8 cellular contexts compared by ENCODE assay signal in the genomic region with DNA sequence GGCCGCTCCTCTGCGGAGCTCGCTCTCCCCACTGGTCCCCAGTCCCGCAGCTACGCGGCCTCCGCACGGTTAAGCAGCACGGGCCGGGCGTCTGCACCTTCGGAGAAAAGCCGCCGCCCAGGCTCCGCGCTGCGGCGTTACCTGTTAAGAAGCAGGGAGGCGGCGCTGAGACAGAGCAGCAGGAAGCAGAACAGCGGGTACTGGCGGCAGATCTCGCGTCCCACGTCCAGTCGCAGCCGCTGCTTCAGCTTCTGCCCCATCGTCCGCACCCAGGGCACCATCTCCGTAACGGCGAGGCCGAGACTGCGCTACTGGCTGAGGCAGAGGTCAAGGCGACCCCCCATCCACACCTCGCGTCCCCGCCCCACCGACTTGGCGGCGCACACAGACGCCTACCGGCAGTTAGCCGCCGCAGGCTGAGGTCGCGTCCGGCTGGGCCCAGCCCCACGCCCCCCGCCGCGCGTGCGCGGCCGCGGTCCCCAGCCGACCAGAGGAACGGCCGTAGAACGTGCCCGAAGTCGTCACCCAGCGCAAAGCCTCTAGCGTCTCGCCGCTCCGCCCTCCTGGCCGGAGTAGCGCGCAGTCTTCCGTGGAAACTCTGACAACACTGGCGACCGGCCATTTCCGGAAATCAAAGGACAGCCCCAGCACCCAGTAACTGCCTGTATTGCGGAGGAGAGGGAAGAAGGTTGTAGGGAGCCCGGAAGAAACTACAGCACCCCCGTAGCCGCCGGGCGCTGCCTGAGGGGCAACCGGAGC. TPM values are rescaled to one million over a fixed set of nuclear protein-coding genes. Genes with fewer than 3 reads are reported as not detected.
DNase-seq lines count a peak whose midpoint lies in the region; ATAC-seq and TF ChIP-seq lines count a peak whose summit lies in the region.

A gene with protein sequence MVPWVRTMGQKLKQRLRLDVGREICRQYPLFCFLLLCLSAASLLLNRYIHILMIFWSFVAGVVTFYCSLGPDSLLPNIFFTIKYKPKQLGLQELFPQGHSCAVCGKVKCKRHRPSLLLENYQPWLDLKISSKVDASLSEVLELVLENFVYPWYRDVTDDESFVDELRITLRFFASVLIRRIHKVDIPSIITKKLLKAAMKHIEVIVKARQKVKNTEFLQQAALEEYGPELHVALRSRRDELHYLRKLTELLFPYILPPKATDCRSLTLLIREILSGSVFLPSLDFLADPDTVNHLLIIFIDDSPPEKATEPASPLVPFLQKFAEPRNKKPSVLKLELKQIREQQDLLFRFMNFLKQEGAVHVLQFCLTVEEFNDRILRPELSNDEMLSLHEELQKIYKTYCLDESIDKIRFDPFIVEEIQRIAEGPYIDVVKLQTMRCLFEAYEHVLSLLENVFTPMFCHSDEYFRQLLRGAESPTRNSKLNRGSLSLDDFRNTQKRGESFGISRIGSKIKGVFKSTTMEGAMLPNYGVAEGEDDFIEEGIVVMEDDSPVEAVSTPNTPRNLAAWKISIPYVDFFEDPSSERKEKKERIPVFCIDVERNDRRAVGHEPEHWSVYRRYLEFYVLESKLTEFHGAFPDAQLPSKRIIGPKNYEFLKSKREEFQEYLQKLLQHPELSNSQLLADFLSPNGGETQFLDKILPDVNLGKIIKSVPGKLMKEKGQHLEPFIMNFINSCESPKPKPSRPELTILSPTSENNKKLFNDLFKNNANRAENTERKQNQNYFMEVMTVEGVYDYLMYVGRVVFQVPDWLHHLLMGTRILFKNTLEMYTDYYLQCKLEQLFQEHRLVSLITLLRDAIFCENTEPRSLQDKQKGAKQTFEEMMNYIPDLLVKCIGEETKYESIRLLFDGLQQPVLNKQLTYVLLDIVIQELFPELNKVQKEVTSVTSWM (minus strand): TSS at position 421 of the 759 bp plus-strand sequence. CDS start 140 bp downstream, at position 281.

- H3K79me2 ChIP-seq in GM23248 (ENCODE audit: insufficient read depth), result peaks cover 43% of the 10 kb centered on the region
- peaks cover 48% of the 10 kb centered on the region for H3K79me2 ChIP-seq in Karpas-422 (ENCODE audit: low read length)

- H3K36me3 ChIP-seq in GM23248 (ENCODE audit: low read depth) (no peaks in the 10 kb centered on the region; the same call in 1 of the 2 replicates), Karpas-422 (ENCODE audit: insufficient read depth, low read length) (peaks cover 8% of the 10 kb centered on the region; the same call in 1 of the 2 replicates)

- DNase-seq in EL, result peak; percentile 98
- peak; percentile 99 for DNase-seq in GM23248
- DNase-seq in Karpas-422, result peak; percentile 98
- peak; percentile 80 for DNase-seq in RWPE1 (ENCODE audit: low spot score)
- peak; percentile 93 for DNase-seq in fibroblast of mammary gland (ENCODE audit: low read depth)
- peak; percentile 60 to 90 (median 76) for DNase-seq in naive thymus-derived CD8-positive, alpha-beta T cell
- peak; percentile 93 for DNase-seq in stimulated activated naive B cell treated with anti-CD40 and anti-IgM and Interleukin-4, amounts not matched to agents 10 μg/mL and 1 μg/mL and 100 μg/mL, for 72 hours

- H3F3A ChIP-seq in GM23248 (ENCODE audit: insufficient read depth), result peaks cover 57% of the 10 kb centered on the region

- POLR2A ChIA-PET in RWPE1 (lab: Yijun Ruan, JAX; ENCODE audit: low non-redundant PET), result no interaction called here
- POLR2A ChIA-PET in naive thymus-derived CD8-positive, alpha-beta T cell (lab: Charles Lee), result interaction anchor here (0.5 to 5.2 kb wide), 18 partner anchors 10 to 1996 kb away, joined by 3 to 90 read pairs (median 3); a partner anchor contains a TSS

- no peaks in the 10 kb centered on the region for H3K9me3 Mint-ChIP-seq in activated T-helper 17 cell treated with anti-CD3 and anti-CD28 coated beads, Interleukin-2, amount 50 U/mL, for 72 hours
- H3K9me3 Mint-ChIP-seq in naive thymus-derived CD8-positive, alpha-beta T cell, result peaks cover 0 to 5% (median 0%) of the 10 kb centered on the region in 9 donors
- no peaks in the 10 kb centered on the region for H3K9me3 Mint-ChIP-seq in stimulated activated naive B cell treated with anti-CD40 and anti-IgM and Interleukin-4, amounts not matched to agents 10 μg/mL and 1 μg/mL and 100 μg/mL, for 72 hours

- H3K9me3 ChIP-seq in GM23248 (ENCODE audit: low read depth), result no peaks in the 10 kb centered on the region
- no peaks in the 10 kb centered on the region for H3K9me3 ChIP-seq in Karpas-422 (ENCODE audit: low read length)

- H3K27ac Mint-ChIP-seq in activated T-helper 17 cell treated with anti-CD3 and anti-CD28 coated beads, Interleukin-2, amount 50 U/mL, for 72 hours, result peak within 1 kb of the TSS; percentile 99
- H3K27ac Mint-ChIP-seq in naive thymus-derived CD8-positive, alpha-beta T cell, result peak within 1 kb of the TSS; percentile 92 to 98 (median 98)
- peak within 1 kb of the TSS; percentile 98 for H3K27ac Mint-ChIP-seq in stimulated activated naive B cell treated with anti-CD40 and anti-IgM and Interleukin-4, amounts not matched to agents 10 μg/mL and 1 μg/mL and 100 μg/mL, for 72 hours

- H3K4me3 ChIP-seq in GM23248, result peak within 1 kb of the TSS; percentile 93
- H3K4me3 ChIP-seq in Karpas-422 (ENCODE audit: low read length), result peak within 1 kb of the TSS; percentile 84
- H3K4me3 ChIP-seq in fibroblast of mammary gland (ENCODE audit: control insufficient read depth, low read depth, low read length), result peak within 1 kb of the TSS; percentile 72

- WGBS in GM23248 (ENCODE audit: low coverage in 1 of 2, low lambda C conversion rate in 2 of 2, missing lambda C conversion rate in 2 of 2), 2 experiments, result 1 to 2% methylated on average over 61 to 63 of the region's 82 CpGs

- H2AFZ ChIP-seq in GM23248 (peak within 1 kb of the TSS; percentile 93), Karpas-422 (ENCODE audit: low read length) (peak within 1 kb of the TSS; percentile 27; the same call in 1 of the 2 replicates)

- no peaks in the 10 kb centered on the region for H3K27me3 ChIP-seq in GM23248 (replicated peaks; ENCODE audit: insufficient read depth)
- no peaks in the 10 kb centered on the region for H3K27me3 ChIP-seq in Karpas-422 (ENCODE audit: low read length)

- peaks cover 23% of the 10 kb centered on the region for H3K4me1 Mint-ChIP-seq in activated T-helper 17 cell treated with anti-CD3 and anti-CD28 coated beads, Interleukin-2, amount 50 U/mL, for 72 hours
- peaks cover 27 to 56% (median 49%) of the 10 kb centered on the region in 4 donors for H3K4me1 Mint-ChIP-seq in naive thymus-derived CD8-positive, alpha-beta T cell
- H3K4me1 Mint-ChIP-seq in stimulated activated naive B cell treated with anti-CD40 and anti-IgM and Interleukin-4, amounts not matched to agents 10 μg/mL and 1 μg/mL and 100 μg/mL, for 72 hours, result peaks cover 17 to 41% of the 10 kb centered on the region in 2 donors

- TF ChIP-seq CTCF in RWPE1 (conservative IDR thresholded peaks at IDR 0.05; ENCODE audit: low read depth) (no peak), fibroblast of mammary gland (conservative IDR thresholded peaks at IDR 0.05; ENCODE audit: control insufficient read depth, insufficient read depth, low read depth, low read length) (no peak)

- H3K4me3 Mint-ChIP-seq in activated T-helper 17 cell treated with anti-CD3 and anti-CD28 coated beads, Interleukin-2, amount 50 U/mL, for 72 hours, result peak within 1 kb of the TSS; percentile 98
- H3K4me3 Mint-ChIP-seq in naive thymus-derived CD8-positive, alpha-beta T cell, result peak within 1 kb of the TSS; percentile 92 to 99 (median 96)
- peak within 1 kb of the TSS; percentile 97 for H3K4me3 Mint-ChIP-seq in stimulated activated naive B cell treated with anti-CD40 and anti-IgM and Interleukin-4, amounts not matched to agents 10 μg/mL and 1 μg/mL and 100 μg/mL, for 72 hours

- no peaks in the 10 kb centered on the region for H3K27me3 Mint-ChIP-seq in activated T-helper 17 cell treated with anti-CD3 and anti-CD28 coated beads, Interleukin-2, amount 50 U/mL, for 72 hours
- no peaks in the 10 kb centered on the region for H3K27me3 Mint-ChIP-seq in naive thymus-derived CD8-positive, alpha-beta T cell
- no peaks in the 10 kb centered on the region for H3K27me3 Mint-ChIP-seq in stimulated activated naive B cell treated with anti-CD40 and anti-IgM and Interleukin-4, amounts not matched to agents 10 μg/mL and 1 μg/mL and 100 μg/mL, for 72 hours

- in situ Hi-C loops in GM23248 (cut with MboI), result no loop called here

- peak within 1 kb of the TSS; percentile 98 for H3K4me2 ChIP-seq in GM23248 (ENCODE audit: unreplicated experiment)
- H3K4me2 ChIP-seq in Karpas-422 (ENCODE audit: low read depth, low read length, poor library complexity, severe bottlenecking), result peak within 1 kb of the TSS; percentile 84

- H4K20me1 ChIP-seq in GM23248 (ENCODE audit: insufficient read depth) (no peaks in the 10 kb centered on the region), Karpas-422 (ENCODE audit: insufficient read depth, low read depth, low read length) (no peaks in the 10 kb centered on the region)

- H3K36me3 Mint-ChIP-seq in activated T-helper 17 cell treated with anti-CD3 and anti-CD28 coated beads, Interleukin-2, amount 50 U/mL, for 72 hours (ENCODE audit: low read depth), result peaks cover 54% of the 10 kb centered on the region
- H3K36me3 Mint-ChIP-seq in naive thymus-derived CD8-positive, alpha-beta T cell, result peaks cover 0 to 16% (median 13%) of the 10 kb centered on the region in 3 donors
- peaks cover 17 to 31% of the 10 kb centered on the region in 2 donors for H3K36me3 Mint-ChIP-seq in stimulated activated naive B cell treated with anti-CD40 and anti-IgM and Interleukin-4, amounts not matched to agents 10 μg/mL and 1 μg/mL and 100 μg/mL, for 72 hours

- H3K27ac ChIP-seq in GM23248 (peak within 1 kb of the TSS; percentile 93), Karpas-422 (ENCODE audit: low read length) (peak within 1 kb of the TSS; percentile 88), RWPE1 (peak within 1 kb of the TSS; percentile 98)

- H3K9ac ChIP-seq in GM23248 (peak within 1 kb of the TSS; percentile 92), Karpas-422 (ENCODE audit: low read length) (peak within 1 kb of the TSS; percentile 82)

- ATAC-seq in activated T-helper 17 cell treated with anti-CD3 and anti-CD28 coated beads, Interleukin-2, amount 50 U/mL, for 72 hours (replicated peaks), result peak; percentile 86
- peak; percentile 82 to 84 for ATAC-seq in naive thymus-derived CD8-positive, alpha-beta T cell
- ATAC-seq in stimulated activated naive B cell treated with anti-CD40 and anti-IgM and Interleukin-4, amounts not matched to agents 10 μg/mL and 1 μg/mL and 100 μg/mL, for 72 hours (replicated peaks), result peak; percentile 87 to 92

- CTCF ChIA-PET in RWPE1 (lab: Yijun Ruan, JAX), result interaction anchor here (0.8 kb wide), 1 partner anchor 57 kb away, joined by 3 read pairs; no protein-coding TSS in a partner anchor

- peaks cover 29% of the 10 kb centered on the region for H3K4me1 ChIP-seq in GM23248 (ENCODE audit: insufficient read depth)
- H3K4me1 ChIP-seq in Karpas-422 (ENCODE audit: low read length), result peaks cover 45% of the 10 kb centered on the region

- H3K9me2 ChIP-seq in GM23248 (ENCODE audit: insufficient read depth) (no peaks in the 10 kb centered on the region), Karpas-422 (replicated peaks; ENCODE audit: insufficient read depth, low read length) (no peaks in the 10 kb centered on the region)

RNA-seq across cellular contexts. Expression of the gene that starts here (rescaled TPM):
- 70.1 and 72.4 TPM in 2 replicates for total RNA-seq in GM23248 (2014; rRNA removed; shearing (Covaris generic))
- polyA plus RNA-seq in GM23248 (2016; fragmentation: Nextera tagmentation; extraction: Ambion mirVana), result 68.3 and 70.6 TPM in 2 replicates
- 93.1 and 153 TPM in 2 replicates for total RNA-seq in Karpas-422 (2014; rRNA removed; shearing (Covaris generic); ENCODE audit: low replicate concordance)
- total RNA-seq in activated T-helper 17 cell treated with anti-CD3 and anti-CD28 coated beads, Interleukin-2, amount 50 U/mL, for 72 hours, result 10 to 100 TPM; 59.1 to 76.6 TPM
- total RNA-seq in naive thymus-derived CD8-positive, alpha-beta T cell, result 10 to 100 TPM; 82.1 to 84.1 TPM
- polyA plus RNA-seq in naive thymus-derived CD8-positive, alpha-beta T cell, result 10 to 100 TPM; 40.9 to 54.6 (median 45.7) TPM

Comparison
In these comparisons a context has a peak if more than half of its experiments do, and no peak if none do; other contexts are left out.
1. Peak in every context shown above with its lines: DNase-seq, ATAC-seq, H3K4me3 ChIP-seq and H3K27ac ChIP-seq.